10 cellular contexts compared by ENCODE assay signal in genomic region chr1:203308205-203309114, GRCh38. TPM values are rescaled to one million over a fixed set of nuclear protein-coding genes. Genes with fewer than 3 reads are reported as not detected.
A peak's percentile ranks its signal among the peaks of the same experiment; 100 is the strongest.
DNase-seq lines count a peak whose midpoint lies in the region; ATAC-seq and TF ChIP-seq lines count a peak whose summit lies in the region.
"Had no signal": no experiment of that assay in that cellular context is flagged by ENCODE, and none has a peak within 500 bp of the region (broad histone marks: within the 10 kb centered on the region; RNA-seq: fewer than 3 reads in every experiment).

No MANE protein-coding gene starts in this region.

- 36 to 54% methylated on average over 4 of the region's 6 CpGs for WGBS in gastroesophageal sphincter (ENCODE audit: low coverage in 1 of 2), 2 donors

- H3K9me3 ChIP-seq in gastroesophageal sphincter (no peaks in the 10 kb centered on the region), skeletal muscle tissue (ENCODE audit: control insufficient read depth in 3 of 3, low read length in 3 of 3) (no peaks in the 10 kb centered on the region)

- H3K36me3 ChIP-seq in gastroesophageal sphincter (peaks cover 0 to 37% of the 10 kb centered on the region in 2 donors), skeletal muscle tissue (ENCODE audit: control insufficient read depth in 3 of 3, insufficient read depth in 3 of 3, low read length in 3 of 3) (peaks cover 21 to 25% (median 24%) of the 10 kb centered on the region in 3 donors)

- TF ChIP-seq EP300 in gastroesophageal sphincter (IDR thresholded peaks at IDR 0.05), result no peak

- peak overlapping the region; percentile 98 for H3K27ac ChIP-seq in VCaP
- H3K27ac ChIP-seq in gastroesophageal sphincter, result peak overlapping the region; percentile 79 to 99 (median 96)
- peak overlapping the region; percentile 99 for H3K27ac ChIP-seq in skeletal muscle tissue (ENCODE audit: low read depth, low read length)

- peaks cover 3 to 54% (median 25%) of the 10 kb centered on the region in 3 donors for H3K4me1 ChIP-seq in gastroesophageal sphincter
- H3K4me1 ChIP-seq in skeletal muscle tissue (ENCODE audit: control insufficient read depth in 3 of 3, insufficient read depth in 3 of 3, low read length in 3 of 3), result peaks cover 31 to 54% (median 41%) of the 10 kb centered on the region in 3 donors

- DNase-seq in AG08395 (ENCODE audit: low spot score), result no peak
- DNase-seq in DMS153 treated with DMSO at 0.1 percent for 48 hours (lab: John Stamatoyannopoulos, UW; ENCODE audit: unreplicated experiment), result no peak
- DNase-seq in NCI-H2227 (lab: John Stamatoyannopoulos, UW; ENCODE audit: unreplicated experiment), result no peak
- DNase-seq: PC-3 had no signal

- H3K27me3 ChIP-seq in gastroesophageal sphincter (no peaks in the 10 kb centered on the region), skeletal muscle tissue (ENCODE audit: control insufficient read depth in 3 of 3, insufficient read depth in 3 of 3, low read length in 3 of 3) (no peaks in the 10 kb centered on the region)

- H3K9ac ChIP-seq in skeletal muscle tissue (ENCODE audit: low read depth in 1 of 3, low read length in 3 of 3), result peak overlapping the region; percentile 98 to 100 (median 98)

- TF ChIP-seq POLR2A in GM19099 (IDR thresholded peaks at IDR 0.05; ENCODE audit: extremely low read depth, insufficient read length, low read depth), result peak; percentile 68
- TF ChIP-seq POLR2A in gastroesophageal sphincter (IDR thresholded peaks at IDR 0.05), result no peak

- H3K4me3 ChIP-seq in gastroesophageal sphincter (peak overlapping the region; percentile 76 to 92), skeletal muscle tissue (ENCODE audit: low read length in 3 of 3) (peak overlapping the region; percentile 92 to 96 (median 94))

- TF ChIP-seq CTCF in VCaP (conservative IDR thresholded peaks at IDR 0.05), result no peak
- no peak for TF ChIP-seq CTCF in gastroesophageal sphincter (IDR thresholded peaks at IDR 0.05)

- ATAC-seq in gastroesophageal sphincter (no peak), HG02571 (IDR thresholded peaks at IDR 0.05; ENCODE audit: unreplicated experiment) (no peak)
- ATAC-seq: HCT116, PC-3 had no signal

RNA-seq across cellular contexts. Expression of gene BTG2, which starts 3.1 kb away (rescaled TPM):
- total RNA-seq in gastroesophageal sphincter (100 to 1,000 TPM in 3 of 4 donors, 10 to 100 TPM in 1; 74.5 to 169 (median 116) TPM), skeletal muscle tissue (32.4 TPM)

RNA-seq across cellular contexts. Expression of gene FMOD, which starts 42.5 kb away (rescaled TPM):
- total RNA-seq in gastroesophageal sphincter (10 to 100 TPM; 19.3 to 53.6 (median 37.9) TPM), skeletal muscle tissue (58.5 TPM)
- total RNA-seq: PC-3 had no signal
